Comparison of ENCODE assay signal across 24 cellular contexts in genomic region chr1:244311784-244312532, GRCh38.
A peak's percentile ranks its signal among the peaks of the same experiment; 100 is the strongest.
DNase-seq lines count a peak whose midpoint lies in the region; ATAC-seq and TF ChIP-seq lines count a peak whose summit lies in the region.
"Had no signal": no experiment of that assay in that cellular context is flagged by ENCODE, and none has a peak within 500 bp of the region (broad histone marks: within the 10 kb centered on the region; RNA-seq: fewer than 3 reads in every experiment).

No MANE protein-coding gene starts in this region.

- H3K4me3 ChIP-seq in thyroid gland (replicated peaks in 1 of 3) (no peak overlapping the region), uterus (no peak overlapping the region)
- H3K4me3 ChIP-seq: cardiac muscle cell, heart right ventricle, skin epidermis, thoracic aorta had no signal

- H3K36me3 ChIP-seq in thyroid gland (no peaks in the 10 kb centered on the region), uterus (no peaks in the 10 kb centered on the region)
- H3K36me3 ChIP-seq: cardiac muscle cell, heart right ventricle, thoracic aorta had no signal

- H3K4me3 Mint-ChIP-seq in central memory CD8-positive, alpha-beta T cell: no peak overlapping the region
- no peak overlapping the region for H3K4me3 Mint-ChIP-seq in nephron
- H3K4me3 Mint-ChIP-seq: naive B cell; stimulated activated naive B cell treated with anti-CD40 and anti-IgM and Interleukin-4, amounts not matched to agents 10 μg/mL and 1 μg/mL and 100 μg/mL, for 72 hours had no signal

- no peaks in the 10 kb centered on the region for H3K27me3 ChIP-seq in thyroid gland
- H3K27me3 ChIP-seq in uterus: no peaks in the 10 kb centered on the region
- H3K27me3 ChIP-seq: cardiac muscle cell, heart right ventricle had no signal

- intact Hi-C loops in thyroid gland (cut with DNase I): no loop called here
- intact Hi-C loops in posterior vena cava (cut with DNase I): no loop called here
- intact Hi-C loops in uterus (cut with DNase I; ENCODE audit: low total_unique reads): no loop called here

- peak overlapping the region; percentile 73 to 89 (median 80) for H3K27ac ChIP-seq in thyroid gland
- H3K27ac ChIP-seq in uterus: no peak overlapping the region
- H3K27ac ChIP-seq: cardiac muscle cell, heart right ventricle, thoracic aorta had no signal

- WGBS in thyroid gland, 2 donors: 78 to 82% methylated on average over 18 of the region's 18 CpGs

- no peak for TF ChIP-seq CTCF in nephron (IDR thresholded peaks at IDR 0.05; ENCODE audit: unreplicated experiment in 3 of 3)
- no peak for TF ChIP-seq CTCF in thyroid gland (IDR thresholded peaks at IDR 0.05)
- no peak for TF ChIP-seq CTCF in uterus (IDR thresholded peaks at IDR 0.05)

- peak in 1 of 2 donors; percentile 54 for TF ChIP-seq POLR2A in thyroid gland (IDR thresholded peaks at IDR 0.05)
- TF ChIP-seq POLR2A in uterus (IDR thresholded peaks at IDR 0.05): no peak

- ATAC-seq in central memory CD8-positive, alpha-beta T cell (replicated peaks; ENCODE audit: extremely low read depth, poor library complexity, severe bottlenecking): no peak
- ATAC-seq in GM21529 (IDR thresholded peaks at IDR 0.05; ENCODE audit: unreplicated experiment): no peak
- ATAC-seq: HCT116; heart right ventricle; left ventricle myocardium superior; stimulated activated naive B cell treated with anti-CD40 and anti-IgM and Interleukin-4, amounts not matched to agents 10 μg/mL and 1 μg/mL and 100 μg/mL, for 72 hours had no signal

- H3K9me3 ChIP-seq in thyroid gland: no peaks in the 10 kb centered on the region
- H3K9me3 ChIP-seq in uterus: no peaks in the 10 kb centered on the region
- H3K9me3 ChIP-seq: thoracic aorta had no signal

- H3K4me1 Mint-ChIP-seq in central memory CD8-positive, alpha-beta T cell: peaks cover 18% of the 10 kb centered on the region
- peaks cover 13% of the 10 kb centered on the region for H3K4me1 Mint-ChIP-seq in nephron
- H3K4me1 Mint-ChIP-seq: stimulated activated naive B cell treated with anti-CD40 and anti-IgM and Interleukin-4, amounts not matched to agents 10 μg/mL and 1 μg/mL and 100 μg/mL, for 72 hours had no signal

- H3K4me1 ChIP-seq in thyroid gland: peaks cover 15 to 22% of the 10 kb centered on the region in 2 donors
- no peaks in the 10 kb centered on the region for H3K4me1 ChIP-seq in uterus
- H3K4me1 ChIP-seq: heart right ventricle had no signal

- H3K9me3 Mint-ChIP-seq in central memory CD8-positive, alpha-beta T cell: no peaks in the 10 kb centered on the region
- peaks cover 17% of the 10 kb centered on the region for H3K9me3 Mint-ChIP-seq in nephron

- no peak for DNase-seq in central memory CD8-positive, alpha-beta T cell (ENCODE audit: low spot score in 2 of 2)
- peak; percentile 45 for DNase-seq in fibroblast of peridontal ligament (ENCODE audit: extremely low read depth)
- DNase-seq in thyroid gland: peak; percentile 67 to 79
- DNase-seq in posterior vena cava (ENCODE audit: low spot score): no peak
- DNase-seq in uterus: no peak
- DNase-seq: activated CD4-positive, alpha-beta T cell treated with anti-CD3 and anti-CD28 coated beads, Interleukin-2, amount 50 U/mL, for 48 hours; activated T-cell treated with anti-CD3 and anti-CD28 coated beads for 4 hours; AML-193; erythroblast; heart right ventricle; Karpas-422; left ventricle myocardium superior; naive B cell; NCI-H1048; NCI-H2081 treated with DMSO at 0.1 percent for 48 hours; NCI-H446; stimulated activated CD4-positive, alpha-beta T cell treated with anti-CD3 and anti-CD28 coated beads, Interleukin-2, amount 100 ng/mL, for 24 hours; stimulated activated naive B cell treated with anti-CD40 and anti-IgM and Interleukin-4, amounts not matched to agents 10 μg/mL and 1 μg/mL and 100 μg/mL, for 72 hours had no signal

- H3K27ac Mint-ChIP-seq in central memory CD8-positive, alpha-beta T cell (ENCODE audit: low read depth): peak overlapping the region; percentile 16
- peak overlapping the region; percentile 21 to 60 (median 46) for H3K27ac Mint-ChIP-seq in nephron
- H3K27ac Mint-ChIP-seq: naive B cell; stimulated activated naive B cell treated with anti-CD40 and anti-IgM and Interleukin-4, amounts not matched to agents 10 μg/mL and 1 μg/mL and 100 μg/mL, for 72 hours had no signal

- H3K27me3 Mint-ChIP-seq in central memory CD8-positive, alpha-beta T cell: no peaks in the 10 kb centered on the region
- H3K27me3 Mint-ChIP-seq in nephron (ENCODE audit: low read depth): peaks cover 4% of the 10 kb centered on the region
- H3K27me3 Mint-ChIP-seq: naive B cell; stimulated activated naive B cell treated with anti-CD40 and anti-IgM and Interleukin-4, amounts not matched to agents 10 μg/mL and 1 μg/mL and 100 μg/mL, for 72 hours had no signal

- peaks cover 2% of the 10 kb centered on the region for H3K36me3 Mint-ChIP-seq in central memory CD8-positive, alpha-beta T cell (ENCODE audit: insufficient read depth)
- no peaks in the 10 kb centered on the region for H3K36me3 Mint-ChIP-seq in nephron (ENCODE audit: low read depth)

Comparison
In these comparisons a context has a peak if more than half of its experiments do, and no peak if none do; other contexts are left out.
1. DNase-seq: peak in fibroblast of peridontal ligament (single experiment) and thyroid gland (2 of 2); none in central memory CD8-positive, alpha-beta T cell (0 of 2), posterior vena cava (single experiment) and uterus (0 of 2).
2. H3K27ac ChIP-seq: peak in thyroid gland (3 of 3); none in uterus (0 of 2).